ENCODE assay signal across 28 cellular contexts in genomic region chr19:43735957-43736356, GRCh38. TPM values are rescaled to one million over a fixed set of nuclear protein-coding genes. Genes with fewer than 3 reads are reported as not detected.
DNase-seq lines count a peak whose midpoint lies in the region; ATAC-seq, FAIRE-seq and TF ChIP-seq lines count a peak whose summit lies in the region.
"Had no signal": no experiment of that assay in that cellular context is flagged by ENCODE, and none has a peak within 500 bp of the region (broad histone marks: within the 10 kb centered on the region; RNA-seq: fewer than 3 reads in every experiment).

No MANE protein-coding gene starts in this region.

- H3K27ac ChIP-seq in astrocyte (ENCODE audit: low read depth, low read length) (no peak overlapping the region), fibroblast of lung (ENCODE audit: insufficient read depth, low read length) (peak overlapping the region; percentile 28), transverse colon (no peak overlapping the region)
- H3K27ac ChIP-seq: heart right ventricle, KMS-11, upper lobe of right lung had no signal

- H3K36me3 ChIP-seq in astrocyte (ENCODE audit: insufficient read depth, low read length) = peaks cover 55% of the 10 kb centered on the region
- peaks cover 38% of the 10 kb centered on the region for H3K36me3 ChIP-seq in fibroblast of lung (ENCODE audit: control insufficient read depth, insufficient read depth, low read length)
- H3K36me3 ChIP-seq in transverse colon = peaks cover 0 to 36% (median 10%) of the 10 kb centered on the region in 4 donors

- no peaks in the 10 kb centered on the region for H3K9me3 Mint-ChIP-seq in activated CD8-positive, alpha-beta T cell treated with anti-CD3 and anti-CD28 coated beads for 36 hours
- no peaks in the 10 kb centered on the region for H3K9me3 Mint-ChIP-seq in activated CD8-positive, alpha-beta T cell treated with anti-CD3 and anti-CD28 coated beads, Interleukin-2, amount 10 ng/mL, durations not matched to agents 7 days and 5 days (ENCODE audit: insufficient read depth)
- no peaks in the 10 kb centered on the region for H3K9me3 Mint-ChIP-seq in astrocyte (ENCODE audit: unreplicated experiment)
- no peaks in the 10 kb centered on the region for H3K9me3 Mint-ChIP-seq in type B pancreatic cell
- H3K9me3 Mint-ChIP-seq: activated CD4-positive, alpha-beta T cell treated with anti-CD3 and anti-CD28 coated beads, Interleukin-2, amount 10 ng/mL, durations not matched to agents 24 days and 14 days; endodermal cell; T-cell had no signal

- in situ Hi-C loops in transverse colon (cut with MboI; ENCODE audit: low pct_ligation_motif_present in 1 of 4, low pct_unique_long_range_greater_than_20kb in 1 of 4, low sequenced_read_pairs in 3 of 4) = no loop called here

- H3K27ac Mint-ChIP-seq in activated CD8-positive, alpha-beta T cell treated with anti-CD3 and anti-CD28 coated beads for 36 hours = peak overlapping the region; percentile 14
- no peak overlapping the region for H3K27ac Mint-ChIP-seq in activated CD8-positive, alpha-beta T cell treated with anti-CD3 and anti-CD28 coated beads, Interleukin-2, amount 10 ng/mL, durations not matched to agents 7 days and 5 days
- H3K27ac Mint-ChIP-seq in astrocyte (ENCODE audit: unreplicated experiment) = peak overlapping the region; percentile 41
- H3K27ac Mint-ChIP-seq in type B pancreatic cell = peak overlapping the region; percentile 21
- H3K27ac Mint-ChIP-seq: activated CD4-positive, alpha-beta T cell treated with anti-CD3 and anti-CD28 coated beads, Interleukin-2, amount 10 ng/mL, durations not matched to agents 24 days and 14 days; endodermal cell had no signal

- H3K4me1 ChIP-seq in astrocyte (ENCODE audit: insufficient read depth, low read length) = no peaks in the 10 kb centered on the region
- peaks cover 4% of the 10 kb centered on the region for H3K4me1 ChIP-seq in fibroblast of lung (ENCODE audit: control insufficient read depth, extremely low read depth, insufficient read depth, low read length)
- peaks cover 0 to 26% (median 20%) of the 10 kb centered on the region in 4 donors for H3K4me1 ChIP-seq in transverse colon

- no peak overlapping the region for H3K4me3 ChIP-seq in astrocyte (ENCODE audit: insufficient read depth, low read depth, low read length)
- H3K4me3 ChIP-seq in fibroblast of lung (replicated peaks in 1 of 4; ENCODE audit: control extremely low read depth in 1 of 4, insufficient read depth in 1 of 4, low read depth in 3 of 4, low read length in 4 of 4) = no peak overlapping the region
- no peak overlapping the region for H3K4me3 ChIP-seq in transverse colon
- H3K4me3 ChIP-seq: heart right ventricle, lung, upper lobe of right lung had no signal

- peaks cover 4% of the 10 kb centered on the region for H4K20me1 ChIP-seq in astrocyte (ENCODE audit: insufficient read depth, low read length)
- H4K20me1 ChIP-seq in fibroblast of lung (ENCODE audit: control insufficient read depth, extremely low read depth, insufficient read depth, low read length) = no peaks in the 10 kb centered on the region

- TF ChIP-seq CTCF in activated CD8-positive, alpha-beta T cell treated with anti-CD3 and anti-CD28 coated beads for 36 hours (IDR thresholded peaks at IDR 0.05) = no peak
- TF ChIP-seq CTCF in astrocyte (IDR thresholded peaks at IDR 0.05; ENCODE audit: insufficient read depth, low read depth, low read length) = no peak
- no peak for TF ChIP-seq CTCF in fibroblast of lung (conservative IDR thresholded peaks at IDR 0.05 in 1 of 2, IDR thresholded peaks at IDR 0.05 in 1 of 2; ENCODE audit: low read depth in 1 of 2, low read length in 2 of 2)
- no peak for TF ChIP-seq CTCF in type B pancreatic cell (conservative IDR thresholded peaks at IDR 0.05)
- TF ChIP-seq CTCF in transverse colon (IDR thresholded peaks at IDR 0.05) = no peak

- intact Hi-C loops in activated CD8-positive, alpha-beta T cell treated with anti-CD3 and anti-CD28 coated beads for 36 hours (cut with micrococcal nuclease) = no loop called here
- intact Hi-C loops in transverse colon (cut with DNase I; ENCODE audit: low total_unique reads) = loop anchor here (5.0 kb wide), 1 partner anchor 866 kb away; no protein-coding TSS in a partner anchor

- TF ChIP-seq EP300 in transverse colon (IDR thresholded peaks at IDR 0.05; ENCODE audit: low read depth) = no peak

- H3K4me1 Mint-ChIP-seq in activated CD8-positive, alpha-beta T cell treated with anti-CD3 and anti-CD28 coated beads for 36 hours (ENCODE audit: low read depth) = no peaks in the 10 kb centered on the region
- peaks cover 9% of the 10 kb centered on the region for H3K4me1 Mint-ChIP-seq in activated CD8-positive, alpha-beta T cell treated with anti-CD3 and anti-CD28 coated beads, Interleukin-2, amount 10 ng/mL, durations not matched to agents 7 days and 5 days (ENCODE audit: low read depth)
- H3K4me1 Mint-ChIP-seq in astrocyte (ENCODE audit: low read depth, unreplicated experiment) (peaks cover 14% of the 10 kb centered on the region), type B pancreatic cell (ENCODE audit: unreplicated experiment) (peaks cover 14% of the 10 kb centered on the region)

- no peaks in the 10 kb centered on the region for H3K27me3 Mint-ChIP-seq in activated CD8-positive, alpha-beta T cell treated with anti-CD3 and anti-CD28 coated beads for 36 hours
- H3K27me3 Mint-ChIP-seq in activated CD8-positive, alpha-beta T cell treated with anti-CD3 and anti-CD28 coated beads, Interleukin-2, amount 10 ng/mL, durations not matched to agents 7 days and 5 days (ENCODE audit: low read depth) = no peaks in the 10 kb centered on the region
- H3K27me3 Mint-ChIP-seq in astrocyte (ENCODE audit: low read depth, unreplicated experiment) = no peaks in the 10 kb centered on the region
- no peaks in the 10 kb centered on the region for H3K27me3 Mint-ChIP-seq in type B pancreatic cell
- H3K27me3 Mint-ChIP-seq: activated CD4-positive, alpha-beta T cell treated with anti-CD3 and anti-CD28 coated beads, Interleukin-2, amount 10 ng/mL, durations not matched to agents 24 days and 14 days; T-cell had no signal

- H3K4me3 Mint-ChIP-seq in activated CD8-positive, alpha-beta T cell treated with anti-CD3 and anti-CD28 coated beads for 36 hours = no peak overlapping the region
- H3K4me3 Mint-ChIP-seq in activated CD8-positive, alpha-beta T cell treated with anti-CD3 and anti-CD28 coated beads, Interleukin-2, amount 10 ng/mL, durations not matched to agents 7 days and 5 days = no peak overlapping the region
- peak overlapping the region; percentile 28 for H3K4me3 Mint-ChIP-seq in astrocyte (ENCODE audit: unreplicated experiment)
- no peak overlapping the region for H3K4me3 Mint-ChIP-seq in type B pancreatic cell
- H3K4me3 Mint-ChIP-seq: activated CD4-positive, alpha-beta T cell treated with anti-CD3 and anti-CD28 coated beads, Interleukin-2, amount 10 ng/mL, durations not matched to agents 24 days and 14 days; endodermal cell; T-cell had no signal

- H3K9ac ChIP-seq in astrocyte (ENCODE audit: low read length) (peak overlapping the region; percentile 32), fibroblast of lung (ENCODE audit: insufficient read depth, low read length) (no peak overlapping the region)
- H3K9ac ChIP-seq: KMS-11 had no signal

- H3K9me3 ChIP-seq in astrocyte (ENCODE audit: insufficient read depth, low read depth, low read length) (no peaks in the 10 kb centered on the region), fibroblast of lung (ENCODE audit: control insufficient read depth, insufficient read depth, low read depth, low read length) (no peaks in the 10 kb centered on the region), transverse colon (no peaks in the 10 kb centered on the region)
- H3K9me3 ChIP-seq: heart right ventricle, upper lobe of right lung had no signal

- no peak overlapping the region for H3K4me2 ChIP-seq in astrocyte (ENCODE audit: low read length)
- no peak overlapping the region for H3K4me2 ChIP-seq in fibroblast of lung (ENCODE audit: extremely low read depth, insufficient read depth, low read length)
- H3K4me2 ChIP-seq: KMS-11 had no signal

- no peaks in the 10 kb centered on the region for H3K27me3 ChIP-seq in astrocyte (ENCODE audit: insufficient read depth, low read length)
- no peaks in the 10 kb centered on the region for H3K27me3 ChIP-seq in fibroblast of lung (ENCODE audit: control insufficient read depth, insufficient read depth, low read length)
- H3K27me3 ChIP-seq in transverse colon = no peaks in the 10 kb centered on the region
- H3K27me3 ChIP-seq: heart right ventricle, upper lobe of right lung had no signal

- no peak for FAIRE-seq in astrocyte (lab: Jason Lieb, UNC)
- FAIRE-seq: islet of Langerhans had no signal

- H3K79me2 ChIP-seq in astrocyte (ENCODE audit: insufficient read depth, low read length) = no peaks in the 10 kb centered on the region
- H3K79me2 ChIP-seq in fibroblast of lung (ENCODE audit: control insufficient read depth, insufficient read depth, low read length) = no peaks in the 10 kb centered on the region

- no peak for ATAC-seq in activated CD8-positive, alpha-beta T cell treated with anti-CD3 and anti-CD28 coated beads for 36 hours
- ATAC-seq in activated CD8-positive, alpha-beta T cell treated with anti-CD3 and anti-CD28 coated beads, Interleukin-2, amount 10 ng/mL, durations not matched to agents 7 days and 5 days = no peak
- ATAC-seq in HG03159 (IDR thresholded peaks at IDR 0.05; ENCODE audit: unreplicated experiment) = no peak
- ATAC-seq: heart right ventricle, PC-3, right cardiac atrium, T-cell, upper lobe of right lung had no signal

- H2AFZ ChIP-seq in astrocyte (ENCODE audit: low read depth, low read length) = no peak overlapping the region
- H2AFZ ChIP-seq in fibroblast of lung (ENCODE audit: low read length) = no peak overlapping the region

- POLR2A ChIA-PET in activated CD8-positive, alpha-beta T cell treated with anti-CD3 and anti-CD28 coated beads for 36 hours (lab: Charles Lee) = no interaction called here
- POLR2A ChIA-PET in activated CD8-positive, alpha-beta T cell treated with anti-CD3 and anti-CD28 coated beads, Interleukin-2, amount 10 ng/mL, durations not matched to agents 7 days and 5 days (lab: Charles Lee) = interaction anchor here (0.9 kb wide), 1 partner anchor 42 kb away, joined by 4 read pairs; no protein-coding TSS in a partner anchor

- peaks cover 36% of the 10 kb centered on the region for H3K36me3 Mint-ChIP-seq in activated CD8-positive, alpha-beta T cell treated with anti-CD3 and anti-CD28 coated beads for 36 hours (ENCODE audit: low read depth)
- peaks cover 67% of the 10 kb centered on the region for H3K36me3 Mint-ChIP-seq in activated CD8-positive, alpha-beta T cell treated with anti-CD3 and anti-CD28 coated beads, Interleukin-2, amount 10 ng/mL, durations not matched to agents 7 days and 5 days (ENCODE audit: low read depth)
- peaks cover 33% of the 10 kb centered on the region for H3K36me3 Mint-ChIP-seq in astrocyte (ENCODE audit: low read depth, unreplicated experiment)
- H3K36me3 Mint-ChIP-seq in type B pancreatic cell = peaks cover 48% of the 10 kb centered on the region

- DNase-seq in activated CD8-positive, alpha-beta T cell treated with anti-CD3 and anti-CD28 coated beads for 36 hours = no peak
- DNase-seq in activated CD8-positive, alpha-beta T cell treated with anti-CD3 and anti-CD28 coated beads, Interleukin-2, amount 10 ng/mL, durations not matched to agents 7 days and 5 days = no peak
- peak; percentile 27 for DNase-seq in astrocyte (ENCODE audit: low read depth)
- peak in 1 of 2 donors; percentile 41 for DNase-seq in fibroblast of lung (ENCODE audit: low read depth in 2 of 2)
- no peak for DNase-seq in type B pancreatic cell (ENCODE audit: extremely low spot score, unreplicated experiment)
- DNase-seq in NCI-H146 (lab: John Stamatoyannopoulos, UW) = no peak
- no peak for DNase-seq in transverse colon
- DNase-seq: activated CD4-positive, alpha-beta T cell treated with anti-CD3 and anti-CD28 coated beads, Interleukin-2, amount 10 ng/mL, durations not matched to agents 24 days and 14 days; activated naive CD4-positive, alpha-beta T cell treated with Interleukin-2 at 50 U/mL for 16 hours; C1 segment of cervical spinal cord; DMS 273 treated with DMSO at 0.1 percent for 48 hours; endodermal cell; GDM1; heart right ventricle; NCI-H2029; NCI-H226; nucleus accumbens; PC-3; right cardiac atrium; SHP77; T-cell; upper lobe of right lung had no signal

- no peak for TF ChIP-seq POLR2A in transverse colon (IDR thresholded peaks at IDR 0.05)

- CTCF ChIA-PET in activated CD8-positive, alpha-beta T cell treated with anti-CD3 and anti-CD28 coated beads for 36 hours (lab: Charles Lee) = interaction anchor here (0.6 to 1.3 kb wide), 5 partner anchors 9 to 181 kb away, joined by 3 to 5 read pairs (median 4); no protein-coding TSS in a partner anchor
- CTCF ChIA-PET in activated CD8-positive, alpha-beta T cell treated with anti-CD3 and anti-CD28 coated beads, Interleukin-2, amount 10 ng/mL, durations not matched to agents 7 days and 5 days (lab: Charles Lee) = interaction anchor here (0.9 to 1.4 kb wide), 3 partner anchors 9 to 49 kb away, joined by 3 to 7 read pairs (median 3); no protein-coding TSS in a partner anchor

RNA-seq across cellular contexts. Expression of gene SMG9, which starts 18.8 kb away (rescaled TPM):
- total RNA-seq in activated CD8-positive, alpha-beta T cell treated with anti-CD3 and anti-CD28 coated beads for 36 hours = 10 to 100 TPM; 48.9 to 53.1 TPM
- 10 to 100 TPM; 60.0 to 65.1 TPM for total RNA-seq in activated CD8-positive, alpha-beta T cell treated with anti-CD3 and anti-CD28 coated beads, Interleukin-2, amount 10 ng/mL, durations not matched to agents 7 days and 5 days
- 35.0 and 37.0 TPM in 2 replicates for total RNA-seq in astrocyte
- total RNA-seq in fibroblast of lung = 5.9 and 6.1 TPM in 2 replicates
- polyA plus RNA-seq in fibroblast of lung = 6.0 and 10.2 TPM in 2 replicates
- 18.1 and 23.7 TPM in 2 replicates for polyA plus RNA-seq in fibroblast of lung (2012)
- 14.1 and 28.0 TPM in 2 replicates for polyA minus RNA-seq in fibroblast of lung (ENCODE audit: low replicate concordance)
- total RNA-seq in type B pancreatic cell (ENCODE audit: low replicate concordance) = 44.5 and 64.9 TPM in 2 replicates
- 10 to 100 TPM in 3 of 4 donors, 1 to 10 TPM in 1; 4.1 to 68.7 (median 13.8) TPM for total RNA-seq in transverse colon

RNA-seq across cellular contexts. Expression of gene IRGC, which starts 20.1 kb away (rescaled TPM):
- total RNA-seq in activated CD8-positive, alpha-beta T cell treated with anti-CD3 and anti-CD28 coated beads for 36 hours = not detected
- total RNA-seq in activated CD8-positive, alpha-beta T cell treated with anti-CD3 and anti-CD28 coated beads, Interleukin-2, amount 10 ng/mL, durations not matched to agents 7 days and 5 days = not detected
- not detected in 2 replicates for total RNA-seq in astrocyte
- not detected in 2 replicates for total RNA-seq in fibroblast of lung
- polyA plus RNA-seq in fibroblast of lung = not detected in 2 replicates
- polyA plus RNA-seq in fibroblast of lung (2012) = not detected in 2 replicates
- polyA minus RNA-seq in fibroblast of lung (ENCODE audit: low replicate concordance) = not detected in 2 replicates
- total RNA-seq in type B pancreatic cell (ENCODE audit: low replicate concordance) = not detected in 2 replicates
- total RNA-seq in transverse colon = not detected
- total RNA-seq: A172; activated CD4-positive, alpha-beta T cell treated with anti-CD3 and anti-CD28 coated beads, Interleukin-2, amount 10 ng/mL, durations not matched to agents 24 days and 14 days; cerebellum; endodermal cell; heart right ventricle; lung; PC-3; right cardiac atrium; T-cell; upper lobe of right lung had no signal
- polyA plus RNA-seq: heart right ventricle, lung, right cardiac atrium had no signal

RNA-seq across cellular contexts. Expression of gene KCNN4, which starts 44.8 kb away (rescaled TPM):
- total RNA-seq in activated CD8-positive, alpha-beta T cell treated with anti-CD3 and anti-CD28 coated beads for 36 hours = 10 to 100 TPM; 49.5 to 49.6 TPM
- total RNA-seq in activated CD8-positive, alpha-beta T cell treated with anti-CD3 and anti-CD28 coated beads, Interleukin-2, amount 10 ng/mL, durations not matched to agents 7 days and 5 days = 10 to 100 TPM; 28.8 to 31.9 TPM
- total RNA-seq in astrocyte (2.6 and 3.6 TPM in 2 replicates), fibroblast of lung (0.26 and 0.83 TPM in 2 replicates), type B pancreatic cell (ENCODE audit: low replicate concordance) (1.6 and 7.7 TPM in 2 replicates), transverse colon (10 to 100 TPM in 3 of 4 donors, not detected in 1; 26.5 to 72.2 (median 37.4) TPM)
- 0.41 and 0.53 TPM in 2 replicates for polyA plus RNA-seq in fibroblast of lung
- polyA plus RNA-seq in fibroblast of lung (2012) = 0.51 and 1.0 TPM in 2 replicates
- polyA minus RNA-seq in fibroblast of lung (ENCODE audit: low replicate concordance) = 7.1 TPM in 1 of 2 replicates, not detected in the other
- total RNA-seq: endodermal cell had no signal
